ENCODE assay signal across 12 cellular contexts in genomic region chr20:33883164-33883563, GRCh38.
DNase-seq lines count a peak whose midpoint lies in the region; ATAC-seq and TF ChIP-seq lines count a peak whose summit lies in the region.
"Had no signal": no experiment of that assay in that cellular context is flagged by ENCODE, and none has a peak within 500 bp of the region (broad histone marks: within the 10 kb centered on the region; RNA-seq: fewer than 3 reads in every experiment).

No MANE protein-coding gene starts in this region.

- peaks cover 8% of the 10 kb centered on the region for H3K4me1 Mint-ChIP-seq in activated CD4-positive, alpha-beta memory T cell treated with anti-CD3 and anti-CD28 coated beads for 36 hours (ENCODE audit: low read depth)

- no peaks in the 10 kb centered on the region for H3K27me3 ChIP-seq in GM06990 (replicated peaks; ENCODE audit: control insufficient read depth, insufficient read depth, low read length)

- H3K36me3 Mint-ChIP-seq in activated CD4-positive, alpha-beta memory T cell treated with anti-CD3 and anti-CD28 coated beads for 36 hours = peaks cover 5% of the 10 kb centered on the region

- no peak overlapping the region for H3K27ac Mint-ChIP-seq in activated CD4-positive, alpha-beta memory T cell treated with anti-CD3 and anti-CD28 coated beads for 36 hours

- DNase-seq in GM06990 (ENCODE audit: extremely low read depth, insufficient read length) (peak; percentile 80), dedifferentiated amniotic fluid mesenchymal stem cell (ENCODE audit: extremely low spot score) (no peak), OCI-M1 (lab: John Stamatoyannopoulos, UW) (no peak)
- no peak for DNase-seq in activated CD4-positive, alpha-beta memory T cell treated with anti-CD3 and anti-CD28 coated beads for 36 hours
- DNase-seq in stimulated activated naive CD4-positive, alpha-beta T cell (lab: John Stamatoyannopoulos, UW) = no peak
- DNase-seq: mammary epithelial cell; NCI-H1436 treated with DMSO at 0.1 percent for 48 hours; stimulated activated naive CD4-positive, alpha-beta T cell treated with Interleukin-2 at 50 U/mL for 16 hours had no signal

- peak; percentile 45 for TF ChIP-seq CTCF in GM06990 (IDR thresholded peaks at IDR 0.05; ENCODE audit: insufficient read depth, low read length, poor library complexity, severe bottlenecking)

- no peaks in the 10 kb centered on the region for H3K36me3 ChIP-seq in GM06990 (ENCODE audit: control insufficient read depth, insufficient read depth, low read length)

- H3K9me3 Mint-ChIP-seq in activated CD4-positive, alpha-beta memory T cell treated with anti-CD3 and anti-CD28 coated beads for 36 hours = peaks cover 18% of the 10 kb centered on the region

- intact Hi-C loops in activated CD4-positive, alpha-beta memory T cell treated with anti-CD3 and anti-CD28 coated beads for 36 hours (cut with micrococcal nuclease) = no loop called here

- no peak overlapping the region for H3K4me3 ChIP-seq in GM06990 (replicated peaks; ENCODE audit: low read depth, low read length)
- H3K4me3 ChIP-seq: A549 had no signal

- ATAC-seq in GM19023 (IDR thresholded peaks at IDR 0.05; ENCODE audit: unreplicated experiment) = peak; percentile 89
- peak; percentile 71 for ATAC-seq in HG02588 (IDR thresholded peaks at IDR 0.05; ENCODE audit: unreplicated experiment)
- peak; percentile 85 for ATAC-seq in HG03439 (IDR thresholded peaks at IDR 0.05; ENCODE audit: unreplicated experiment)
- ATAC-seq: A549 had no signal

- CTCF ChIA-PET in activated CD4-positive, alpha-beta memory T cell treated with anti-CD3 and anti-CD28 coated beads for 36 hours (lab: Charles Lee) = interaction anchor here (0.6 to 2.3 kb wide), 2 partner anchors 32 to 185 kb away, joined by 3 to 8 read pairs; no protein-coding TSS in a partner anchor

- no peak overlapping the region for H3K4me3 Mint-ChIP-seq in activated CD4-positive, alpha-beta memory T cell treated with anti-CD3 and anti-CD28 coated beads for 36 hours

- H3K27me3 Mint-ChIP-seq in activated CD4-positive, alpha-beta memory T cell treated with anti-CD3 and anti-CD28 coated beads for 36 hours = no peaks in the 10 kb centered on the region

- POLR2A ChIA-PET in activated CD4-positive, alpha-beta memory T cell treated with anti-CD3 and anti-CD28 coated beads for 36 hours (lab: Charles Lee) = no interaction called here
